Comparison of ENCODE assay signal across 8 cellular contexts in genomic region chr4:10456270-10457254, GRCh38. TPM values are rescaled to one million over a fixed set of nuclear protein-coding genes. Genes with fewer than 3 reads are reported as not detected.
DNase-seq lines count a peak whose midpoint lies in the region; ATAC-seq and TF ChIP-seq lines count a peak whose summit lies in the region.

No MANE protein-coding gene starts in this region.

- no peak for TF ChIP-seq EP300 in Ishikawa (IDR thresholded peaks at IDR 0.05; ENCODE audit: borderline replicate concordance)

- peak; percentile 67 for ATAC-seq in GM21526 (IDR thresholded peaks at IDR 0.05; ENCODE audit: low FRiP score, unreplicated experiment)

- DNase-seq in ELF-1 (ENCODE audit: low read depth, low spot score) (peak; percentile 55), dermis blood vessel endothelial cell (peak; percentile 73), lung microvascular endothelial cell (ENCODE audit: low read depth in 2 of 2) (peak; percentile 62 to 65), midbrain (lab: John Stamatoyannopoulos, UW) (no peak)
- peak; percentile 47 to 60 for DNase-seq in activated CD4-positive, alpha-beta T cell treated with anti-CD3 and anti-CD28 coated beads for 4 hours
- DNase-seq in stimulated activated CD8-positive, alpha-beta memory T cell treated with anti-CD3 and anti-CD28 coated beads, Interleukin-2, amount 100 ng/mL, for 48 hours (ENCODE audit: low read depth in 2 of 2), result peak; percentile 48 to 49

- no peak for TF ChIP-seq RAD21 in Ishikawa (IDR thresholded peaks at IDR 0.05; ENCODE audit: low read depth)

TF ChIP-seq in Ishikawa, 13 proteins besides CTCF, POLR2A, EP300 and RAD21:
- TF ChIP-seq YY1 (IDR thresholded peaks at IDR 0.05; ENCODE audit: low read depth), result peak; percentile 75
- TF ChIP-seq MAX (IDR thresholded peaks at IDR 0.05), result 0 out of 2 replicates have a peak, but pooled peaks have one; percentile 37
- no peak for TF ChIP-seq REST (IDR thresholded peaks at IDR 0.05; ENCODE audit: low read depth)
- TF ChIP-seq EGR1 (IDR thresholded peaks at IDR 0.05), result no peak

RNA-seq across cellular contexts. Expression of gene ZNF518B, which starts 0.7 kb away (rescaled TPM):
- total RNA-seq in dermis blood vessel endothelial cell, result 43.7 and 46.7 TPM in 2 replicates
- total RNA-seq in lung microvascular endothelial cell, result 18.1 and 19.2 TPM in 2 replicates
